8 cellular contexts compared by ENCODE assay signal in the genomic region with DNA sequence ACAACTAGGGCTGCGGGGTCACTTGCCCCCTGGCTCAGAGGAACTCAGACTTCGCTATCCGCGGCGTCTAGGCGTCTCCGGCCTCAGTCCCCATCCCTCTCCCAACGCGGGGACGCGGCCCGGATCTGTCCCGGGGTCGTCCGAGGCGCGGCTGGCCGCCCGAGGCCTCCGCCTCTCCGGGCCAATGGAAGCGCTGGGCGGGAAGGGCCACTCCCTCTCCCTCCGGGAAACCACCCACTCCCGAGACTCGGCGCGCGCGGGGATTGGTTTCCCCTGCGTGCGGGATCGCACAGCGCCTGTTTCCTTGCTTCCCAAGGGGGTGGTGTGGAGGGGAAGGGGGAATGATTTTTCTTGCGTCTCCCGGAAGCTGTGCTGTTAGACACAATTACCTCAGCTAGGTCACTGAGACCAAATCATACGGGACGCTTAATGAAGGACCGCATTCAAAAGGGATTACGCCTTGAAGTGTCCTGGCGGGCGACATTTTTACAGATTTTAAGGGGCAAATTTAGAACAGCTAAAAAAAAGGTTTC. TPM values are rescaled to one million over a fixed set of nuclear protein-coding genes. Genes with fewer than 3 reads are reported as not detected.
DNase-seq lines count a peak whose midpoint lies in the region; ATAC-seq and TF ChIP-seq lines count a peak whose summit lies in the region.

No MANE protein-coding gene starts in this region.

- H3K36me3 ChIP-seq in gastroesophageal sphincter = no peaks in the 10 kb centered on the region
- no peaks in the 10 kb centered on the region for H3K36me3 ChIP-seq in neural cell (ENCODE audit: insufficient read depth, low read length)

- H3K4me1 ChIP-seq in H9 (ENCODE audit: insufficient read depth, low read length) (no peaks in the 10 kb centered on the region), gastroesophageal sphincter (peaks cover 0 to 19% (median 0%) of the 10 kb centered on the region in 3 donors)

- intact Hi-C loops in Calu3 (cut with micrococcal nuclease; ENCODE audit: unreplicated experiment) = loop anchor here (5.0 kb wide), 2 partner anchors 39 to 166 kb away; a partner anchor contains a TSS

- no peak overlapping the region for H2BK15ac ChIP-seq in H9 (ENCODE audit: low read depth, low read length)

- H3K79me2 ChIP-seq in H9 (ENCODE audit: insufficient read depth, low read length) (no peaks in the 10 kb centered on the region), neural cell (replicated peaks; ENCODE audit: insufficient read depth, low read length) (no peaks in the 10 kb centered on the region)

- TF ChIP-seq RAD21 in neural cell (conservative IDR thresholded peaks at IDR 0.05) = no peak

- H3K27me3 Mint-ChIP-seq in Calu3 (ENCODE audit: unreplicated experiment) = no peaks in the 10 kb centered on the region
- H3K27me3 Mint-ChIP-seq in H9 (ENCODE audit: low read depth) = peaks cover 38% of the 10 kb centered on the region
- H3K27me3 Mint-ChIP-seq in activated T-cell treated with anti-CD3 and anti-CD28 coated beads, Interleukin-2, amount 50 U/mL, for 72 hours (ENCODE audit: low read depth) = peaks cover 16% of the 10 kb centered on the region

- no peak overlapping the region for H4K8ac ChIP-seq in H9 (replicated peaks; ENCODE audit: insufficient read length, low read depth, low read length)

- H3K4me3 Mint-ChIP-seq in Calu3 (ENCODE audit: low read depth, unreplicated experiment) (peak overlapping the region; percentile 91), H9 (peak overlapping the region; percentile 80 to 82)
- peak overlapping the region; percentile 41 to 60 for H3K4me3 Mint-ChIP-seq in activated T-cell treated with anti-CD3 and anti-CD28 coated beads, Interleukin-2, amount 50 U/mL, for 72 hours

- H3K27ac ChIP-seq in H9 (ENCODE audit: insufficient read length, low read depth, low read length) (no peak overlapping the region), gastroesophageal sphincter (peak overlapping the region; percentile 75 to 94 (median 90)), neural cell (ENCODE audit: low read length) (peak overlapping the region; percentile 78)

- H3K4me1 Mint-ChIP-seq in Calu3 (ENCODE audit: low read depth, unreplicated experiment) (peaks cover 8% of the 10 kb centered on the region), H9 (peaks cover 12 to 20% of the 10 kb centered on the region in 2 experiments)
- H3K4me1 Mint-ChIP-seq in activated T-cell treated with anti-CD3 and anti-CD28 coated beads, Interleukin-2, amount 50 U/mL, for 72 hours (ENCODE audit: low read depth) = peaks cover 24% of the 10 kb centered on the region

- H2AK5ac ChIP-seq in H9 (ENCODE audit: insufficient read length, low read length) = no peak overlapping the region

- H3T11ph ChIP-seq in H9 (ENCODE audit: low read length) = no peak overlapping the region

- no peak overlapping the region for H2BK20ac ChIP-seq in H9 (ENCODE audit: low read depth, low read length, poor library complexity, severe bottlenecking)

- peak overlapping the region; percentile 45 for H3K27ac Mint-ChIP-seq in Calu3 (ENCODE audit: unreplicated experiment)
- H3K27ac Mint-ChIP-seq in H9 = no peak overlapping the region
- no peak overlapping the region for H3K27ac Mint-ChIP-seq in activated T-cell treated with anti-CD3 and anti-CD28 coated beads, Interleukin-2, amount 50 U/mL, for 72 hours

- H3K18ac ChIP-seq in H9 (ENCODE audit: insufficient read length, low read depth, low read length) = peak overlapping the region; percentile 78

- no peak overlapping the region for H2BK5ac ChIP-seq in H9 (ENCODE audit: insufficient read length, low read length)

- WGBS in H9 (ENCODE audit: extremely low coverage, insufficient read length, low lambda C conversion rate) = no CpG with 5 or more reads among the region's 42 CpGs
- 0 to 23% methylated on average over 1 to 6 of the region's 42 CpGs for WGBS in gastroesophageal sphincter (ENCODE audit: low coverage in 1 of 2), 2 donors

- peak overlapping the region; percentile 73 to 80 for H3K4me3 ChIP-seq in gastroesophageal sphincter
- peak overlapping the region; percentile 69 for H3K4me3 ChIP-seq in neural cell (ENCODE audit: low read length)

- H3K4ac ChIP-seq in H9 (ENCODE audit: low read depth, low read length) = no peak overlapping the region

- no peak overlapping the region for H2BK120ac ChIP-seq in H9 (ENCODE audit: low read depth, low read length, poor library complexity, severe bottlenecking)

- H3K23me2 ChIP-seq in H9 (ENCODE audit: insufficient read length, low read depth, low read length, poor library complexity, severe bottlenecking) = peaks cover 10% of the 10 kb centered on the region

- H3K23ac ChIP-seq in H9 (ENCODE audit: insufficient read length, low read depth, low read length) = no peak overlapping the region

- H4K20me1 ChIP-seq in H9 (ENCODE audit: control insufficient read depth, insufficient read depth, insufficient read length) = no peaks in the 10 kb centered on the region
- no peaks in the 10 kb centered on the region for H4K20me1 ChIP-seq in neural cell (ENCODE audit: insufficient read depth)

- H3K9ac ChIP-seq in H9 (ENCODE audit: extremely low read depth, insufficient read length, low read length) (no peak overlapping the region), neural cell (ENCODE audit: low read length) (peak overlapping the region; percentile 40)

- no peaks in the 10 kb centered on the region for H3K9me3 Mint-ChIP-seq in Calu3 (ENCODE audit: low read depth, unreplicated experiment)
- no peaks in the 10 kb centered on the region; a peak in 1 of 5 replicates for H3K9me3 Mint-ChIP-seq in H9
- no peaks in the 10 kb centered on the region for H3K9me3 Mint-ChIP-seq in activated T-cell treated with anti-CD3 and anti-CD28 coated beads, Interleukin-2, amount 50 U/mL, for 72 hours

- no peak overlapping the region for H2BK12ac ChIP-seq in H9 (ENCODE audit: insufficient read length, low read depth, low read length)

- H3K27me3 ChIP-seq in H9 (ENCODE audit: insufficient read depth, low read length) (peaks cover 39% of the 10 kb centered on the region), gastroesophageal sphincter (no peaks in the 10 kb centered on the region), neural cell (ENCODE audit: insufficient read depth, low read depth, low read length) (peaks cover 45% of the 10 kb centered on the region)

- ATAC-seq in activated T-cell treated with anti-CD3 and anti-CD28 coated beads, Interleukin-2, amount 50 U/mL, for 72 hours (replicated peaks in 1 of 2) = no peak
- ATAC-seq in gastroesophageal sphincter (peak; percentile 92), HG03175 (IDR thresholded peaks at IDR 0.05; ENCODE audit: unreplicated experiment) (no peak), HG02981 (IDR thresholded peaks at IDR 0.05; ENCODE audit: unreplicated experiment) (no peak)

- H3K56ac ChIP-seq in H9 (ENCODE audit: insufficient read length, low read depth, low read length) = no peak overlapping the region

- H2AFZ ChIP-seq in H9 (ENCODE audit: low read length) (peak overlapping the region; percentile 59), neural cell (ENCODE audit: low read depth, low read length) (no peak overlapping the region)

- H4K5ac ChIP-seq in H9 (ENCODE audit: insufficient read length, low read depth, low read length) = no peak overlapping the region

- H3F3A ChIP-seq in neural cell (ENCODE audit: insufficient read depth, low read length, poor library complexity, severe bottlenecking) = peaks cover 3% of the 10 kb centered on the region

- no peaks in the 10 kb centered on the region for H3K79me1 ChIP-seq in H9 (ENCODE audit: insufficient read depth, low read depth, low read length, poor library complexity, severe bottlenecking)

- no peak overlapping the region; the same call in 1 of the 2 replicates for H3K14ac ChIP-seq in H9 (ENCODE audit: insufficient read depth, low read length)

- H4K91ac ChIP-seq in H9 (ENCODE audit: insufficient read length, low read depth, low read length) = no peak overlapping the region

- no TSS peak for BruUV-seq in Calu3 (replicated peaks; lab: Mats Ljungman, UMichigan)

- CTCF ChIA-PET in Calu3 (lab: Charles Lee) = interaction anchor here (1.2 to 1.4 kb wide), 5 partner anchors 9 to 180 kb away, joined by 3 to 6 read pairs (median 4); a partner anchor contains a TSS

- no peak for TF ChIP-seq CTCF in Calu3 (IDR thresholded peaks at IDR 0.05; ENCODE audit: unreplicated experiment)
- TF ChIP-seq CTCF in H9 (conservative IDR thresholded peaks at IDR 0.05) = no peak
- TF ChIP-seq CTCF in gastroesophageal sphincter (IDR thresholded peaks at IDR 0.05) = peak in 1 of 4 experiments; percentile 6
- no peak for TF ChIP-seq CTCF in neural cell (IDR thresholded peaks at IDR 0.05; ENCODE audit: poor library complexity, severe bottlenecking)

- no peaks in the 10 kb centered on the region for H3K9me2 ChIP-seq in neural cell (ENCODE audit: insufficient read depth, low read length)

- peak; percentile 22 to 46 for TF ChIP-seq POLR2A in gastroesophageal sphincter (IDR thresholded peaks at IDR 0.05)

- peak; percentile 82 for DNase-seq in Calu3
- DNase-seq in H9 = peak; percentile 72
- peak; percentile 55 for DNase-seq in NCI-H2107 treated with DMSO at 0.1 percent for 48 hours (lab: John Stamatoyannopoulos, UW; ENCODE audit: unreplicated experiment)
- no peak for DNase-seq in activated T-cell treated with anti-CD3 and anti-CD28 coated beads, Interleukin-2, amount 50 U/mL, for 72 hours

- H3K4me2 ChIP-seq in H9 (ENCODE audit: insufficient read depth, insufficient read length, low read length) (peak overlapping the region; percentile 84), neural cell (ENCODE audit: low read length) (peak overlapping the region; percentile 77)

- no peak for TF ChIP-seq EP300 in gastroesophageal sphincter (IDR thresholded peaks at IDR 0.05)
- no peak for TF ChIP-seq EP300 in neural cell (conservative IDR thresholded peaks at IDR 0.05; ENCODE audit: poor library complexity, severe bottlenecking)

- H3K36me3 Mint-ChIP-seq in Calu3 (ENCODE audit: insufficient read depth, unreplicated experiment) (peaks cover 25% of the 10 kb centered on the region), H9 (ENCODE audit: insufficient read depth in 1 of 3, low read depth in 3 of 3) (no peaks in the 10 kb centered on the region)
- peaks cover 1 to 2% of the 10 kb centered on the region in 2 donors for H3K36me3 Mint-ChIP-seq in activated T-cell treated with anti-CD3 and anti-CD28 coated beads, Interleukin-2, amount 50 U/mL, for 72 hours (ENCODE audit: insufficient read depth in 2 of 2)

- H3K9me3 ChIP-seq in H9 (ENCODE audit: control insufficient read depth, low read depth, low read length) (no peaks in the 10 kb centered on the region), gastroesophageal sphincter (no peaks in the 10 kb centered on the region), neural cell (ENCODE audit: low read length) (no peaks in the 10 kb centered on the region)

RNA-seq across cellular contexts. Expression of a gene that starts 38.4 kb away (rescaled TPM):
- total RNA-seq in Calu3 (2022) (25.1 and 29.1 TPM in 2 replicates), H9 (2021) (not detected in 2 replicates), gastroesophageal sphincter (100 to 1,000 TPM in 1 of 4 donors, 10 to 100 TPM in 3; 29.4 to 111 (median 37.8) TPM)
- not detected for total RNA-seq in activated T-cell treated with anti-CD3 and anti-CD28 coated beads, Interleukin-2, amount 50 U/mL, for 72 hours
- polyA plus RNA-seq in neural cell = 2.1 and 2.3 TPM in 2 replicates
- 1.7 and 1.9 TPM in 2 replicates for polyA minus RNA-seq in neural cell

RNA-seq across cellular contexts. Expression of a gene that starts 40.4 kb away (rescaled TPM):
- total RNA-seq in Calu3 (2022) (16.8 and 20.9 TPM in 2 replicates), H9 (2021) (1.7 and 1.9 TPM in 2 replicates), gastroesophageal sphincter (10 to 100 TPM in 2 of 4 donors, 1 to 10 TPM in 2; 6.0 to 48.1 (median 14.4) TPM)
- total RNA-seq in activated T-cell treated with anti-CD3 and anti-CD28 coated beads, Interleukin-2, amount 50 U/mL, for 72 hours = under 1 TPM; 0.41 to 0.93 TPM
- 0.24 and 0.42 TPM in 2 replicates for polyA plus RNA-seq in neural cell
- polyA minus RNA-seq in neural cell = 0.97 and 2.0 TPM in 2 replicates

Comparison
In these comparisons a context has a peak if more than half of its experiments do, and no peak if none do; other contexts are left out.
1. DNase-seq: peak in Calu3 (single experiment), H9 (single experiment) and NCI-H2107 treated with DMSO at 0.1 percent for 48 hours (single experiment); none in activated T-cell treated with anti-CD3 and anti-CD28 coated beads, Interleukin-2, amount 50 U/mL, for 72 hours (0 of 2).
2. RNA of a gene that starts 38.4 kb away (total RNA-seq): 29.4 to 111 TPM in gastroesophageal sphincter and 25.1 to 29.1 TPM in Calu3; not detected in H9 and not detected in activated T-cell treated with anti-CD3 and anti-CD28 coated beads, Interleukin-2, amount 50 U/mL, for 72 hours; every median in the first group is over 10 times any median in the second.
3. Peak in every context shown above with its lines, with median percentiles within 50 percentile points of each other: H3K4me3 Mint-ChIP-seq.